13 cellular contexts compared by ENCODE assay signal in the genomic region with DNA sequence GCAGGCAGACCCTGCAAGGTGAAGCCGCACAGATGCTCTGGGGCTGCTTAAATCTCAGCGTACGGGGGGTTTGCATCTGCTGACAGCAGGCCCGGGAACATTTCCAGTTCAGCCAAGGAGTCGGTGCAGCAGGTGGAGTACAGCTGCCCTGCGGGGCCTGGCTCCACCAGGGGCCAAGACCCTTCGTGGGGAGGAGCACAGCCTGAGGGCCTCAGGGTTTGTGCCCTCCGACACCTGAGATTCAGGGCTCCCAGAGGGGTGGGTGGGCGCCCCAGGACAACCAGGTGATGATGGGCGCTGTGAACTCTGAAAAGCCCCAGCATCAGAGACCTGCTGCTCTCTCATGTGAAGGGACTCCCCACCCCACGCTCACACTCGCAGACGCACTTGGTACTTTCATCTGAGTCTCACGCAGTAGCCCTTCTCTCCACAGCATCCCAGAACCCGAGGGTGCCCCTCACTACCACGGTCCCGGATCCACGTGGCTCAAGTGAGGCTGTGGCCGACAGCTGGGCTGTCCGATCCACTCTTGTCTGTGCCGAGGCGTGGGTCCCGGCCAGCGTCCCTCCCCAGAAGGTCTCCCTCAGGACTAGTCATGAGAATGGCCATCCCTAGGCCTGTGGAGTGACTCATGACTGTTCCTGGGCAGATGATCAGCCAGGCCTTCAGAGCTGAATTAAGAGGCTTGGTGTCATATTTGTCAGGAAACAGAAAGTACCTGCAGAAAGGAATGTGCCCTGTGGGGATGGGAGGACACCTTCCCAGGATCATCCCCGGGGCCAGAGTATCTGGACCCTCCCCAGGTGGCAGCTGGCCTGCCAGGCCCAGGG. TPM values are rescaled to one million over a fixed set of nuclear protein-coding genes. Genes with fewer than 3 reads are reported as not detected.
DNase-seq lines count a peak whose midpoint lies in the region; ATAC-seq and TF ChIP-seq lines count a peak whose summit lies in the region.
"Had no signal": no experiment of that assay in that cellular context is flagged by ENCODE, and none has a peak within 500 bp of the region (broad histone marks: within the 10 kb centered on the region; RNA-seq: fewer than 3 reads in every experiment).

No MANE protein-coding gene starts in this region.

- no peaks in the 10 kb centered on the region for H3K27me3 ChIP-seq in MM.1S (replicated peaks; ENCODE audit: insufficient read depth, low read length)
- no peaks in the 10 kb centered on the region for H3K27me3 ChIP-seq in effector memory CD4-positive, alpha-beta T cell (replicated peaks; ENCODE audit: control insufficient read depth, insufficient read depth, low read length, poor library complexity, severe bottlenecking)
- H3K27me3 ChIP-seq: SJCRH30 had no signal

- H3K9ac ChIP-seq in MM.1S (ENCODE audit: low read length): peak overlapping the region; percentile 77

- peak overlapping the region; percentile 71 for H3K4me2 ChIP-seq in MM.1S (ENCODE audit: low read depth, low read length)

- ATAC-seq in GM21367 (IDR thresholded peaks at IDR 0.05; ENCODE audit: unreplicated experiment): no peak

- peaks cover 25% of the 10 kb centered on the region for H3F3A ChIP-seq in MM.1S (ENCODE audit: insufficient read depth, low read length)

- no peak for DNase-seq in activated CD4-positive, alpha-beta memory T cell treated with anti-CD3 and anti-CD28 coated beads for 36 hours
- DNase-seq in activated CD4-positive, alpha-beta memory T cell treated with anti-CD3 and anti-CD28 coated beads, Interleukin-2, amount 10 ng/mL, durations not matched to agents 7 days and 5 days: no peak
- no peak for DNase-seq in MM.1S
- no peak for DNase-seq in effector memory CD4-positive, alpha-beta T cell
- DNase-seq in renal cortical epithelial cell (ENCODE audit: low read depth): peak; percentile 13
- no peak for DNase-seq in activated gamma-delta T cell treated with Interleukin-2 at 50 U/mL for 16 hours
- DNase-seq in 8988T: no peak
- DNase-seq: activated gamma-delta T cell, foreskin melanocyte, SJCRH30 had no signal

- H3K9me3 Mint-ChIP-seq in activated CD4-positive, alpha-beta memory T cell treated with anti-CD3 and anti-CD28 coated beads for 36 hours: no peaks in the 10 kb centered on the region
- peaks cover 3% of the 10 kb centered on the region for H3K9me3 Mint-ChIP-seq in activated CD4-positive, alpha-beta memory T cell treated with anti-CD3 and anti-CD28 coated beads, Interleukin-2, amount 10 ng/mL, durations not matched to agents 7 days and 5 days
- H3K9me3 Mint-ChIP-seq: neural crest cell had no signal

- no peaks in the 10 kb centered on the region for H3K36me3 ChIP-seq in MM.1S (replicated peaks; ENCODE audit: insufficient read depth, low read length)
- peaks cover 17% of the 10 kb centered on the region for H3K36me3 ChIP-seq in effector memory CD4-positive, alpha-beta T cell (ENCODE audit: control insufficient read depth, insufficient read depth, low read length)
- H3K36me3 ChIP-seq: SJCRH30 had no signal

- H3K9me2 ChIP-seq in MM.1S (replicated peaks; ENCODE audit: insufficient read depth, low read length): no peaks in the 10 kb centered on the region

- POLR2A ChIA-PET in activated CD4-positive, alpha-beta memory T cell treated with anti-CD3 and anti-CD28 coated beads for 36 hours (lab: Charles Lee): no interaction called here
- POLR2A ChIA-PET in activated CD4-positive, alpha-beta memory T cell treated with anti-CD3 and anti-CD28 coated beads, Interleukin-2, amount 10 ng/mL, durations not matched to agents 7 days and 5 days (lab: Charles Lee): no interaction called here

- peaks cover 35% of the 10 kb centered on the region for H3K4me1 ChIP-seq in MM.1S (ENCODE audit: low read length)
- peaks cover 15% of the 10 kb centered on the region for H3K4me1 ChIP-seq in effector memory CD4-positive, alpha-beta T cell (ENCODE audit: control insufficient read depth, insufficient read depth, low read length, poor library complexity, severe bottlenecking)
- H3K4me1 ChIP-seq: SJCRH30 had no signal

- H3K9me3 ChIP-seq in MM.1S (replicated peaks; ENCODE audit: insufficient read depth, low read length): no peaks in the 10 kb centered on the region
- no peaks in the 10 kb centered on the region for H3K9me3 ChIP-seq in effector memory CD4-positive, alpha-beta T cell (ENCODE audit: control insufficient read depth, low read length)
- H3K9me3 ChIP-seq: SJCRH30 had no signal

- H3K27me3 Mint-ChIP-seq in activated CD4-positive, alpha-beta memory T cell treated with anti-CD3 and anti-CD28 coated beads for 36 hours: no peaks in the 10 kb centered on the region
- H3K27me3 Mint-ChIP-seq in activated CD4-positive, alpha-beta memory T cell treated with anti-CD3 and anti-CD28 coated beads, Interleukin-2, amount 10 ng/mL, durations not matched to agents 7 days and 5 days: no peaks in the 10 kb centered on the region

- H3K79me2 ChIP-seq in MM.1S (ENCODE audit: low read length): no peaks in the 10 kb centered on the region; the same call in 1 of the 2 replicates

- H3K27ac Mint-ChIP-seq in activated CD4-positive, alpha-beta memory T cell treated with anti-CD3 and anti-CD28 coated beads for 36 hours: peak overlapping the region; percentile 42
- H3K27ac Mint-ChIP-seq in activated CD4-positive, alpha-beta memory T cell treated with anti-CD3 and anti-CD28 coated beads, Interleukin-2, amount 10 ng/mL, durations not matched to agents 7 days and 5 days: no peak overlapping the region

- peak overlapping the region; percentile 99 for H3K27ac ChIP-seq in MM.1S (ENCODE audit: low read length)
- H3K27ac ChIP-seq in effector memory CD4-positive, alpha-beta T cell (ENCODE audit: insufficient read depth, low read length, poor library complexity, severe bottlenecking): peak overlapping the region; percentile 30
- H3K27ac ChIP-seq: coronary artery, SJCRH30 had no signal

- CTCF ChIA-PET in activated CD4-positive, alpha-beta memory T cell treated with anti-CD3 and anti-CD28 coated beads for 36 hours (lab: Charles Lee): no interaction called here
- CTCF ChIA-PET in activated CD4-positive, alpha-beta memory T cell treated with anti-CD3 and anti-CD28 coated beads, Interleukin-2, amount 10 ng/mL, durations not matched to agents 7 days and 5 days (lab: Charles Lee): no interaction called here

- peaks cover 16% of the 10 kb centered on the region for H3K4me1 Mint-ChIP-seq in activated CD4-positive, alpha-beta memory T cell treated with anti-CD3 and anti-CD28 coated beads for 36 hours (ENCODE audit: low read depth)
- peaks cover 11% of the 10 kb centered on the region for H3K4me1 Mint-ChIP-seq in activated CD4-positive, alpha-beta memory T cell treated with anti-CD3 and anti-CD28 coated beads, Interleukin-2, amount 10 ng/mL, durations not matched to agents 7 days and 5 days

- no peak for TF ChIP-seq CTCF in MM.1S (IDR thresholded peaks at IDR 0.05; ENCODE audit: low read length)

- no peak overlapping the region for H3K4me3 Mint-ChIP-seq in activated CD4-positive, alpha-beta memory T cell treated with anti-CD3 and anti-CD28 coated beads for 36 hours
- H3K4me3 Mint-ChIP-seq in activated CD4-positive, alpha-beta memory T cell treated with anti-CD3 and anti-CD28 coated beads, Interleukin-2, amount 10 ng/mL, durations not matched to agents 7 days and 5 days: no peak overlapping the region
- H3K4me3 Mint-ChIP-seq: neural crest cell had no signal

- H2AFZ ChIP-seq in MM.1S (ENCODE audit: low read length): no peak overlapping the region

- intact Hi-C loops in activated CD4-positive, alpha-beta memory T cell treated with anti-CD3 and anti-CD28 coated beads for 36 hours (cut with micrococcal nuclease): no loop called here

- peaks cover 28% of the 10 kb centered on the region for H3K36me3 Mint-ChIP-seq in activated CD4-positive, alpha-beta memory T cell treated with anti-CD3 and anti-CD28 coated beads for 36 hours
- H3K36me3 Mint-ChIP-seq in activated CD4-positive, alpha-beta memory T cell treated with anti-CD3 and anti-CD28 coated beads, Interleukin-2, amount 10 ng/mL, durations not matched to agents 7 days and 5 days (ENCODE audit: low read depth): peaks cover 51% of the 10 kb centered on the region

- H3K4me3 ChIP-seq in MM.1S (ENCODE audit: low read length): peak overlapping the region; percentile 39
- H3K4me3 ChIP-seq in effector memory CD4-positive, alpha-beta T cell (ENCODE audit: insufficient read depth, low read depth, low read length, poor library complexity, severe bottlenecking): no peak overlapping the region
- H3K4me3 ChIP-seq: coronary artery, SJCRH30 had no signal

- no peaks in the 10 kb centered on the region for H4K20me1 ChIP-seq in MM.1S (ENCODE audit: insufficient read depth, low read length)

RNA-seq across cellular contexts. Expression of a gene that starts 29.6 kb away (rescaled TPM):
- 10 to 100 TPM; 36.1 to 37.3 TPM for total RNA-seq in activated CD4-positive, alpha-beta memory T cell treated with anti-CD3 and anti-CD28 coated beads for 36 hours
- total RNA-seq in activated CD4-positive, alpha-beta memory T cell treated with anti-CD3 and anti-CD28 coated beads, Interleukin-2, amount 10 ng/mL, durations not matched to agents 7 days and 5 days: 10 to 100 TPM; 44.4 to 45.3 TPM
- total RNA-seq in renal cortical epithelial cell: 29.2 and 29.8 TPM in 2 replicates

RNA-seq across cellular contexts. Expression of a gene that starts 48.3 kb away (rescaled TPM):
- total RNA-seq in activated CD4-positive, alpha-beta memory T cell treated with anti-CD3 and anti-CD28 coated beads for 36 hours: not detected
- total RNA-seq in activated CD4-positive, alpha-beta memory T cell treated with anti-CD3 and anti-CD28 coated beads, Interleukin-2, amount 10 ng/mL, durations not matched to agents 7 days and 5 days: not detected
- not detected in 2 replicates for total RNA-seq in renal cortical epithelial cell
- total RNA-seq: neural crest cell had no signal
